ENCODE assay signal across 1 cellular context in the genomic region with DNA sequence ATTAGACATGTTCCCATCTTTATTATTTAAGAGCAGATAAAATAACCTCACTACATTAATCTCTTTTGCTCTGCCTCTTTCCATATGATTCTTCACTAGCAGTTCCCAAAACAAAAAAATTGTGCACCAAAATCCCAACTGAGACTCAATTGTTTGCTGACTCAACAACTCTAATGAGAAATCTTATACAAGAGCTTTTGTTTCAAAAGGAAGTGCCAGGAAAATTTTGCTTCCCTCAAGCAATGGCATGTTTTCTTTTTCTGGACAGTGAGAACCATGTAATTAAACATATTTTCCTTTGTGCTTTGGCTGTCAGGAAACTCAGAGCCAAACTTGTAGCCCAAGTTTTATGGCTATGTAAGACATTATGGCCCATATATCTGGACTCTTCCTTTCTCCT.
TF ChIP-seq lines count a peak whose summit lies in the region.

No MANE protein-coding gene starts in this region.

TF ChIP-seq in HepG2, 621 proteins besides CTCF, POLR2A, EP300 and RAD21 (continued from another document):
- TF ChIP-seq, protein P1, sequence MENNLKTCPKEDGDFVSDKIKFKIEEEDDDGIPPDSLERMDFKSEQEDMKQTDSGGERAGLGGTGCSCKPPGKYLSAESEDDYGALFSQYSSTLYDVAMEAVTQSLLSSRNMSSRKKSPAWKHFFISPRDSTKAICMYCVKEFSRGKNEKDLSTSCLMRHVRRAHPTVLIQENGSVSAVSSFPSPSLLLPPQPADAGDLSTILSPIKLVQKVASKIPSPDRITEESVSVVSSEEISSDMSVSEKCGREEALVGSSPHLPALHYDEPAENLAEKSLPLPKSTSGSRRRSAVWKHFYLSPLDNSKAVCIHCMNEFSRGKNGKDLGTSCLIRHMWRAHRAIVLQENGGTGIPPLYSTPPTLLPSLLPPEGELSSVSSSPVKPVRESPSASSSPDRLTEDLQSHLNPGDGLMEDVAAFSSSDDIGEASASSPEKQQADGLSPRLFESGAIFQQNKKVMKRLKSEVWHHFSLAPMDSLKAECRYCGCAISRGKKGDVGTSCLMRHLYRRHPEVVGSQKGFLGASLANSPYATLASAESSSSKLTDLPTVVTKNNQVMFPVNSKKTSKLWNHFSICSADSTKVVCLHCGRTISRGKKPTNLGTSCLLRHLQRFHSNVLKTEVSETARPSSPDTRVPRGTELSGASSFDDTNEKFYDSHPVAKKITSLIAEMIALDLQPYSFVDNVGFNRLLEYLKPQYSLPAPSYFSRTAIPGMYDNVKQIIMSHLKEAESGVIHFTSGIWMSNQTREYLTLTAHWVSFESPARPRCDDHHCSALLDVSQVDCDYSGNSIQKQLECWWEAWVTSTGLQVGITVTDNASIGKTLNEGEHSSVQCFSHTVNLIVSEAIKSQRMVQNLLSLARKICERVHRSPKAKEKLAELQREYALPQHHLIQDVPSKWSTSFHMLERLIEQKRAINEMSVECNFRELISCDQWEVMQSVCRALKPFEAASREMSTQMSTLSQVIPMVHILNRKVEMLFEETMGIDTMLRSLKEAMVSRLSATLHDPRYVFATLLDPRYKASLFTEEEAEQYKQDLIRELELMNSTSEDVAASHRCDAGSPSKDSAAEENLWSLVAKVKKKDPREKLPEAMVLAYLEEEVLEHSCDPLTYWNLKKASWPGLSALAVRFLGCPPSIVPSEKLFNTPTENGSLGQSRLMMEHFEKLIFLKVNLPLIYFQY (CRISPR knock-in tag; IDR thresholded peaks at IDR 0.05; ENCODE audit: borderline replicate concordance), result no peak
- TF ChIP-seq MAFF (IDR thresholded peaks at IDR 0.05; ENCODE audit: low read depth, low read length) (peak; percentile 50), MAFK (conservative IDR thresholded peaks at IDR 0.05 in 1 of 2, IDR thresholded peaks at IDR 0.05 in 1 of 2; ENCODE audit: low read length in 2 of 2) (peak; percentile 32 to 71; a peak in 2 of 4 replicates), MIER2 (CRISPR knock-in tag; IDR thresholded peaks at IDR 0.05) (no peak)
TF ChIP-seq in HepG2: peak in this region for 2.
